Comparison of ENCODE assay signal across 8 cellular contexts in genomic region chr21:36156339-36156814, GRCh38. TPM values are rescaled to one million over a fixed set of nuclear protein-coding genes. Genes with fewer than 3 reads are reported as not detected.
DNase-seq lines count a peak whose midpoint lies in the region; ATAC-seq and TF ChIP-seq lines count a peak whose summit lies in the region.

No MANE protein-coding gene starts in this region.

- H3K27ac Mint-ChIP-seq in activated naive CD8-positive, alpha-beta T cell treated with anti-CD3 and anti-CD28 coated beads for 36 hours: no peak overlapping the region
- H3K27ac Mint-ChIP-seq in osteocyte (ENCODE audit: unreplicated experiment): no peak overlapping the region

- H3K4me3 Mint-ChIP-seq in activated naive CD8-positive, alpha-beta T cell treated with anti-CD3 and anti-CD28 coated beads for 36 hours: peak overlapping the region; percentile 82
- H3K4me3 Mint-ChIP-seq in osteocyte (ENCODE audit: unreplicated experiment): peak overlapping the region; percentile 77

- H3K9me3 Mint-ChIP-seq in activated naive CD8-positive, alpha-beta T cell treated with anti-CD3 and anti-CD28 coated beads for 36 hours: no peaks in the 10 kb centered on the region
- no peaks in the 10 kb centered on the region for H3K9me3 Mint-ChIP-seq in osteocyte (ENCODE audit: unreplicated experiment)

- peaks cover 17% of the 10 kb centered on the region for H3K4me1 Mint-ChIP-seq in activated naive CD8-positive, alpha-beta T cell treated with anti-CD3 and anti-CD28 coated beads for 36 hours
- peaks cover 13% of the 10 kb centered on the region for H3K4me1 Mint-ChIP-seq in osteocyte (ENCODE audit: unreplicated experiment)

- DNase-seq in GM10248 (ENCODE audit: extremely low spot score): peak; percentile 99
- peak; percentile 94 for DNase-seq in NCI-H1105 treated with DMSO at 0.1 percent for 48 hours (lab: John Stamatoyannopoulos, UW)
- peak; percentile 94 for DNase-seq in SKM-1 treated with dmso at 0.1 percent for 144 hours (lab: John Stamatoyannopoulos, UW; ENCODE audit: unreplicated experiment)
- peak; percentile 99 for DNase-seq in activated naive CD8-positive, alpha-beta T cell treated with anti-CD3 and anti-CD28 coated beads for 36 hours
- DNase-seq in head of caudate nucleus: peak; percentile 99 to 100 (median 100)
- peak; percentile 100 for DNase-seq in osteocyte (ENCODE audit: extremely low spot score, unreplicated experiment)

- H3K4me3 ChIP-seq in thymus (ENCODE audit: low read length): peak overlapping the region; percentile 94

- H3K4me1 ChIP-seq in thymus (ENCODE audit: control insufficient read depth, insufficient read depth, low read length): peaks cover 8% of the 10 kb centered on the region

- peak overlapping the region; percentile 84 for H3K27ac ChIP-seq in thymus (ENCODE audit: low read depth)

- H3K27me3 ChIP-seq in thymus (ENCODE audit: control insufficient read depth, insufficient read depth): peaks cover 2% of the 10 kb centered on the region

- TF ChIP-seq CTCF in GM10248 (IDR thresholded peaks at IDR 0.05; ENCODE audit: control extremely low read depth, extremely low read depth, low read depth, missing control alignments) (no peak), osteocyte (IDR thresholded peaks at IDR 0.05) (no peak)

- no peaks in the 10 kb centered on the region for H3K27me3 Mint-ChIP-seq in activated naive CD8-positive, alpha-beta T cell treated with anti-CD3 and anti-CD28 coated beads for 36 hours
- H3K27me3 Mint-ChIP-seq in osteocyte (ENCODE audit: unreplicated experiment): no peaks in the 10 kb centered on the region

- peaks cover 4% of the 10 kb centered on the region for H3K36me3 Mint-ChIP-seq in activated naive CD8-positive, alpha-beta T cell treated with anti-CD3 and anti-CD28 coated beads for 36 hours
- H3K36me3 Mint-ChIP-seq in osteocyte (ENCODE audit: unreplicated experiment): no peaks in the 10 kb centered on the region

- CTCF ChIA-PET in GM10248 (lab: Yijun Ruan, JAX): interaction anchor here (6.9 kb wide), 1 partner anchor 16 kb away, joined by 61 read pairs; no protein-coding TSS in a partner anchor

- peak; percentile 90 for ATAC-seq in HG02759 (IDR thresholded peaks at IDR 0.05; ENCODE audit: unreplicated experiment)

- H3K9me3 ChIP-seq in thymus (ENCODE audit: control insufficient read depth): no peaks in the 10 kb centered on the region

- POLR2A ChIA-PET in GM10248 (lab: Yijun Ruan, JAX): no interaction called here

- intact Hi-C loops in head of caudate nucleus (cut with DNase I): no loop called here

- WGBS in thymus: under 1% methylated on average over 43 of the region's 43 CpGs

- H3K36me3 ChIP-seq in thymus (ENCODE audit: control insufficient read depth, insufficient read depth): peaks cover 4% of the 10 kb centered on the region

RNA-seq across cellular contexts. Expression of gene DOP1B, which starts 0.2 kb away (rescaled TPM):
- total RNA-seq in activated naive CD8-positive, alpha-beta T cell treated with anti-CD3 and anti-CD28 coated beads for 36 hours: 10 to 100 TPM in 1 of 2 experiments, 1 to 10 TPM in 1; 9.9 to 10.9 TPM
- 14.3 and 16.5 TPM in 2 replicates for total RNA-seq in osteocyte
- polyA plus RNA-seq in thymus: 5.7 TPM

RNA-seq across cellular contexts. Expression of gene CBR3, which starts 21.5 kb away (rescaled TPM):
- 1 to 10 TPM; 9.5 to 9.7 TPM for total RNA-seq in activated naive CD8-positive, alpha-beta T cell treated with anti-CD3 and anti-CD28 coated beads for 36 hours
- 7.5 and 7.9 TPM in 2 replicates for total RNA-seq in osteocyte
- polyA plus RNA-seq in thymus: 9.1 TPM

Comparison
In these comparisons a context has a peak if more than half of its experiments do, and no peak if none do; other contexts are left out.
1. Peak in every context shown above with its lines: DNase-seq, ATAC-seq, H3K4me3 ChIP-seq and H3K27ac ChIP-seq.